8 cellular contexts compared by ENCODE assay signal in the genomic region with DNA sequence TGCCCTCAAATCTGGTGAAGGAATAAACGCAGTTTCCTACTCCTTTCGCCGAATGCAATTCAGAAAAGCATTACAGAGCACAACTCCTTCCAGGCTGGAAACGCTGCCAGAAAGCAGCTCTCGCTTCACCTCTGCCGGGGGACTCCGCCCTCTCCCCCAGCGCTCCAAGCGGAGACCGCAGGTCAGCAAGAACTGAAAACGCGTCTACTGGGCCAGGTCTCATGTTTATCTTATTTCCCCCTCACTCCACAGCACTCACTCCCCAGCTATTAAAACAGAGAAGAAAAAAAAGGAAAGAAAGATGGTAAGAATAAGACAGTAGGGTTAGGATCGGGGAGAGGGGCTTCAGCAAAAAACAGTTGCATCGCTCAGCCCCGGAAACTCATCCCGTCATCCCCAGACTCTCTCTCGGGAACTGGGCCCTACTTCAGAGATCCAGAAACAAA. TPM values are rescaled to one million over a fixed set of nuclear protein-coding genes. Genes with fewer than 3 reads are reported as not detected.
DNase-seq lines count a peak whose midpoint lies in the region; ATAC-seq, FAIRE-seq and TF ChIP-seq lines count a peak whose summit lies in the region.

No MANE protein-coding gene starts in this region.

- no peaks in the 10 kb centered on the region for H4K20me1 ChIP-seq in keratinocyte (ENCODE audit: control insufficient read depth, extremely low read depth, insufficient read depth, low read length)

- H3K27me3 ChIP-seq in keratinocyte (ENCODE audit: control insufficient read depth, extremely low read depth, insufficient read depth, low read length) = no peaks in the 10 kb centered on the region

- H3K9me3 Mint-ChIP-seq in central memory CD8-positive, alpha-beta T cell = no peaks in the 10 kb centered on the region

- no peaks in the 10 kb centered on the region for H3K27me3 Mint-ChIP-seq in central memory CD8-positive, alpha-beta T cell

- peaks cover 20% of the 10 kb centered on the region for H3K4me1 Mint-ChIP-seq in central memory CD8-positive, alpha-beta T cell

- peak overlapping the region; percentile 96 for H2AFZ ChIP-seq in keratinocyte (ENCODE audit: control insufficient read depth, low read length)

- peak overlapping the region; percentile 95 for H3K27ac Mint-ChIP-seq in central memory CD8-positive, alpha-beta T cell (ENCODE audit: low read depth)

- dilution Hi-C loops in keratinocyte (cut with MboI; ENCODE audit: extremely low pct_ligation_motif_present, low sequenced_read_pairs) = no loop called here

- ATAC-seq in GM18861 (IDR thresholded peaks at IDR 0.05; ENCODE audit: unreplicated experiment) = peak; percentile 37
- ATAC-seq in HG03135 (IDR thresholded peaks at IDR 0.05; ENCODE audit: unreplicated experiment) = peak; percentile 38
- peak; percentile 15 for ATAC-seq in central memory CD8-positive, alpha-beta T cell (replicated peaks; ENCODE audit: extremely low read depth, poor library complexity, severe bottlenecking)

- peak; percentile 46 for FAIRE-seq in keratinocyte (lab: Jason Lieb, UNC)

- H3K36me3 Mint-ChIP-seq in central memory CD8-positive, alpha-beta T cell (ENCODE audit: insufficient read depth) = peaks cover 22% of the 10 kb centered on the region

- peak overlapping the region; percentile 93 for H3K9ac ChIP-seq in keratinocyte (ENCODE audit: control insufficient read depth, extremely low read depth, insufficient read depth, low read length)

- DNase-seq in 8988T (peak; percentile 38), NCI-H345 treated with DMSO at 0.1 percent for 48 hours (lab: John Stamatoyannopoulos, UW; ENCODE audit: unreplicated experiment) (peak; percentile 58), keratinocyte (ENCODE audit: low read depth, low spot score) (no peak)
- DNase-seq in activated CD4-positive, CD25-positive, alpha-beta regulatory T cell treated with anti-CD3 and anti-CD28 coated beads, Interleukin-2, amount 50 U/mL, for 72 hours = peak; percentile 56
- peak; percentile 33 to 37 for DNase-seq in central memory CD8-positive, alpha-beta T cell (ENCODE audit: low spot score in 2 of 2)
- peak; percentile 26 to 40 for DNase-seq in stimulated activated CD4-positive, alpha-beta T cell treated with anti-CD3 and anti-CD28 coated beads, Interleukin-15, amount 100 ng/mL, for 1 hour (ENCODE audit: low read depth in 1 of 2, low spot score in 1 of 2)

- H3K4me1 ChIP-seq in keratinocyte (ENCODE audit: control insufficient read depth, extremely low read depth, insufficient read depth, low read length) = peaks cover 18% of the 10 kb centered on the region

- H3K9me3 ChIP-seq in keratinocyte (ENCODE audit: control insufficient read depth, low read depth, low read length) = no peaks in the 10 kb centered on the region

- no peaks in the 10 kb centered on the region for H3K9me1 ChIP-seq in keratinocyte (ENCODE audit: control insufficient read depth, extremely low read depth, insufficient read depth, low read length)

- peak; percentile 2 to 37 (median 18) for TF ChIP-seq CTCF in keratinocyte (optimal IDR thresholded peaks at IDR 0.05 in 1 of 3, IDR thresholded peaks at IDR 0.05 in 1 of 3, conservative IDR thresholded peaks at IDR 0.05 in 1 of 3; ENCODE audit: extremely low read depth in 1 of 3, insufficient read depth in 2 of 3, low read length in 3 of 3)

- peaks cover 19% of the 10 kb centered on the region for H3K79me2 ChIP-seq in keratinocyte (ENCODE audit: control insufficient read depth, insufficient read depth, low read length)

- H3K4me3 Mint-ChIP-seq in central memory CD8-positive, alpha-beta T cell = peak overlapping the region; percentile 95

- H3K36me3 ChIP-seq in keratinocyte (ENCODE audit: control insufficient read depth in 2 of 2, extremely low read depth in 1 of 2, insufficient read depth in 2 of 2, low read length in 2 of 2) = no peaks in the 10 kb centered on the region

- H3K4me3 ChIP-seq in keratinocyte (ENCODE audit: control insufficient read depth in 2 of 3, extremely low read depth in 1 of 3, insufficient read depth in 2 of 3, low read depth in 1 of 3, low read length in 3 of 3) = peak overlapping the region; percentile 72 to 91 (median 90)

- peak overlapping the region; percentile 95 for H3K27ac ChIP-seq in keratinocyte (ENCODE audit: control insufficient read depth, insufficient read depth, low read length)

- peak overlapping the region; percentile 87 for H3K4me2 ChIP-seq in keratinocyte (ENCODE audit: control insufficient read depth, extremely low read depth, insufficient read depth, low read depth, low read length)

RNA-seq across cellular contexts. Expression of gene RCOR3, which starts 0.8 kb away (rescaled TPM):
- polyA plus RNA-seq in keratinocyte = 25.8 to 35.7 TPM (median 26.5 TPM) in 3 replicates
- polyA plus RNA-seq in keratinocyte (2011; ENCODE audit: low read depth) = 51.6 TPM
- 18.2 and 27.4 TPM in 2 replicates for polyA plus RNA-seq in keratinocyte (2011; cell fraction: cytosol; rRNA removed)
- 51.5 and 68.7 TPM in 2 replicates for polyA plus RNA-seq in keratinocyte (2011; cell fraction: nucleus; rRNA removed)
- polyA plus RNA-seq in keratinocyte (2012; ENCODE audit: low replicate concordance) = 22.3 and 25.7 TPM in 2 replicates
- 14.0 to 47.8 TPM (median 33.3 TPM) in 3 replicates for polyA minus RNA-seq in keratinocyte
- 22.6 TPM for polyA minus RNA-seq in keratinocyte (2011; cell fraction: cytosol; rRNA and poly(A)+ RNA removed)
- 40.6 and 105 TPM in 2 replicates for polyA minus RNA-seq in keratinocyte (2011; cell fraction: nucleus; rRNA and poly(A)+ RNA removed)
